In genomic region chr2:86035371-86035882, GRCh38 we compare ENCODE assay signal across 10 cellular contexts.
DNase-seq lines count a peak whose midpoint lies in the region; ATAC-seq lines count a peak whose summit lies in the region.
"Had no signal": no experiment of that assay in that cellular context is flagged by ENCODE, and none has a peak within 500 bp of the region (broad histone marks: within the 10 kb centered on the region; RNA-seq: fewer than 3 reads in every experiment).

No MANE protein-coding gene starts in this region.

- H3K27ac Mint-ChIP-seq in activated CD4-positive, alpha-beta T cell treated with anti-CD3 and anti-CD28 coated beads, Interleukin-2, amount 10 ng/mL, durations not matched to agents 24 days and 14 days: peak overlapping the region; percentile 95
- H3K27ac Mint-ChIP-seq in activated naive CD8-positive, alpha-beta T cell treated with anti-CD3 and anti-CD28 coated beads, Interleukin-2, amount 50 U/mL, for 24 hours: peak overlapping the region; percentile 95
- peak overlapping the region; percentile 99 for H3K27ac Mint-ChIP-seq in memory B cell

- no peak for ATAC-seq in activated naive CD8-positive, alpha-beta T cell treated with anti-CD3 and anti-CD28 coated beads, Interleukin-2, amount 50 U/mL, for 24 hours
- no peak for ATAC-seq in memory B cell (ENCODE audit: low read depth)
- ATAC-seq in GM21447 (IDR thresholded peaks at IDR 0.05; ENCODE audit: unreplicated experiment): no peak
- no peak for ATAC-seq in GM19023 (IDR thresholded peaks at IDR 0.05; ENCODE audit: unreplicated experiment)

- no peak for DNase-seq in activated CD4-positive, alpha-beta T cell treated with anti-CD3 and anti-CD28 coated beads, Interleukin-2, amount 10 ng/mL, durations not matched to agents 24 days and 14 days
- DNase-seq in activated CD4-positive, alpha-beta T cell treated with anti-CD3 and anti-CD28 coated beads for 1 hour: no peak
- DNase-seq in activated naive CD8-positive, alpha-beta T cell treated with anti-CD3 and anti-CD28 coated beads, Interleukin-2, amount 50 U/mL, for 24 hours: no peak
- DNase-seq in memory B cell (ENCODE audit: low spot score in 2 of 2) (peak in 1 of 2 donors; percentile 29), NCI-H2081 treated with DMSO at 0.1 percent for 48 hours (lab: John Stamatoyannopoulos, UW) (no peak)

- H3K4me3 Mint-ChIP-seq in activated CD4-positive, alpha-beta T cell treated with anti-CD3 and anti-CD28 coated beads, Interleukin-2, amount 10 ng/mL, durations not matched to agents 24 days and 14 days: peak overlapping the region; percentile 79
- H3K4me3 Mint-ChIP-seq in activated naive CD8-positive, alpha-beta T cell treated with anti-CD3 and anti-CD28 coated beads, Interleukin-2, amount 50 U/mL, for 24 hours: peak overlapping the region; percentile 67
- H3K4me3 Mint-ChIP-seq in memory B cell: peak overlapping the region; percentile 75

- H3K27me3 Mint-ChIP-seq in activated CD4-positive, alpha-beta T cell treated with anti-CD3 and anti-CD28 coated beads, Interleukin-2, amount 10 ng/mL, durations not matched to agents 24 days and 14 days: no peaks in the 10 kb centered on the region
- peaks cover 2% of the 10 kb centered on the region for H3K27me3 Mint-ChIP-seq in activated naive CD8-positive, alpha-beta T cell treated with anti-CD3 and anti-CD28 coated beads, Interleukin-2, amount 50 U/mL, for 24 hours
- no peaks in the 10 kb centered on the region for H3K27me3 Mint-ChIP-seq in memory B cell

- peak overlapping the region; percentile 4 for H3K4me3 ChIP-seq in thymus (ENCODE audit: low read length)
- H3K4me3 ChIP-seq: cardiac muscle cell, lung had no signal

- no peaks in the 10 kb centered on the region for H3K27me3 ChIP-seq in thymus (ENCODE audit: control insufficient read depth, insufficient read depth)
- H3K27me3 ChIP-seq: cardiac muscle cell had no signal

- H3K9me3 ChIP-seq in thymus (ENCODE audit: control insufficient read depth): no peaks in the 10 kb centered on the region

- no peaks in the 10 kb centered on the region for H3K9me3 Mint-ChIP-seq in activated CD4-positive, alpha-beta T cell treated with anti-CD3 and anti-CD28 coated beads, Interleukin-2, amount 10 ng/mL, durations not matched to agents 24 days and 14 days
- no peaks in the 10 kb centered on the region for H3K9me3 Mint-ChIP-seq in activated naive CD8-positive, alpha-beta T cell treated with anti-CD3 and anti-CD28 coated beads, Interleukin-2, amount 50 U/mL, for 24 hours
- no peaks in the 10 kb centered on the region for H3K9me3 Mint-ChIP-seq in memory B cell

- peak overlapping the region; percentile 89 for H3K27ac ChIP-seq in thymus (ENCODE audit: low read depth)

- 23% methylated on average over 7 of the region's 7 CpGs for WGBS in thymus

- H3K4me1 ChIP-seq in thymus (ENCODE audit: control insufficient read depth, insufficient read depth, low read length): peaks cover 72% of the 10 kb centered on the region

- intact Hi-C loops in activated CD4-positive, alpha-beta T cell treated with anti-CD3 and anti-CD28 coated beads, Interleukin-2, amount 10 ng/mL, durations not matched to agents 24 days and 14 days (cut with micrococcal nuclease): loop anchor here (5.0 kb wide), 1 partner anchor 328 kb away; no protein-coding TSS in a partner anchor

- H3K36me3 Mint-ChIP-seq in activated CD4-positive, alpha-beta T cell treated with anti-CD3 and anti-CD28 coated beads, Interleukin-2, amount 10 ng/mL, durations not matched to agents 24 days and 14 days (ENCODE audit: low read depth): peaks cover 82% of the 10 kb centered on the region
- H3K36me3 Mint-ChIP-seq in activated naive CD8-positive, alpha-beta T cell treated with anti-CD3 and anti-CD28 coated beads, Interleukin-2, amount 50 U/mL, for 24 hours (ENCODE audit: low read depth): peaks cover 71% of the 10 kb centered on the region
- peaks cover 20% of the 10 kb centered on the region for H3K36me3 Mint-ChIP-seq in memory B cell

- peaks cover 31% of the 10 kb centered on the region for H3K36me3 ChIP-seq in thymus (ENCODE audit: control insufficient read depth, insufficient read depth)

- peaks cover 57% of the 10 kb centered on the region for H3K4me1 Mint-ChIP-seq in activated CD4-positive, alpha-beta T cell treated with anti-CD3 and anti-CD28 coated beads, Interleukin-2, amount 10 ng/mL, durations not matched to agents 24 days and 14 days
- peaks cover 68% of the 10 kb centered on the region for H3K4me1 Mint-ChIP-seq in activated naive CD8-positive, alpha-beta T cell treated with anti-CD3 and anti-CD28 coated beads, Interleukin-2, amount 50 U/mL, for 24 hours
- H3K4me1 Mint-ChIP-seq in memory B cell: peaks cover 52% of the 10 kb centered on the region
